21 cellular contexts compared by ENCODE assay signal in genomic region chr7:149130572-149131198, GRCh38.
"Had no signal": no experiment of that assay in that cellular context is flagged by ENCODE, and none has a peak within 500 bp of the region (broad histone marks: within the 10 kb centered on the region; RNA-seq: fewer than 3 reads in every experiment).

No MANE protein-coding gene starts in this region.

- H3K9me3 ChIP-seq: gastrocnemius medialis, tibial artery had no signal

- H3K27me3 ChIP-seq: breast epithelium, gastrocnemius medialis, heart left ventricle, tibial artery had no signal

- H3K4me3 Mint-ChIP-seq: activated naive CD4-positive, alpha-beta T cell treated with anti-CD3 and anti-CD28 coated beads, Interleukin-2, amount 10 ng/mL, durations not matched to agents 7 days and 5 days; activated T-cell treated with anti-CD3 and anti-CD28 coated beads, Interleukin-2, amount 50 U/mL, for 24 hours; nephron progenitor cell had no signal

- H3K27ac Mint-ChIP-seq: activated naive CD4-positive, alpha-beta T cell treated with anti-CD3 and anti-CD28 coated beads, Interleukin-2, amount 10 ng/mL, durations not matched to agents 7 days and 5 days; activated T-cell treated with anti-CD3 and anti-CD28 coated beads, Interleukin-2, amount 50 U/mL, for 24 hours; activated T-helper 2 cell treated with anti-CD3 and anti-CD28 coated beads, Interferon-gamma antibody, Interleukin-2, Interleukin-4, amounts not matched to agents 10 μg/mL and 5 μg/mL and 100 μg/mL, durations not matched to agents 14 hours and 24 hours and 36 hours; nephron progenitor cell had no signal

- H3K36me3 ChIP-seq: breast epithelium, gastrocnemius medialis had no signal

- H3K4me3 ChIP-seq: breast epithelium, coronary artery, gastrocnemius medialis, heart left ventricle, tibial artery had no signal

- DNase-seq: activated CD4-positive, alpha-beta T cell treated with anti-CD3 and anti-CD28 coated beads for 1 hour; activated CD4-positive, alpha-beta T cell treated with anti-CD3 and anti-CD28 coated beads, Interleukin-2, amount 50 U/mL, for 4 hours; activated naive CD4-positive, alpha-beta T cell treated with anti-CD3 and anti-CD28 coated beads, Interleukin-2, amount 10 ng/mL, durations not matched to agents 7 days and 5 days; activated T-cell treated with anti-CD3 and anti-CD28 coated beads, Interleukin-2, amount 50 U/mL, for 24 hours; gastrocnemius medialis; heart left ventricle; kidney; midbrain; nephron progenitor cell; occipital lobe; retina; stimulated activated CD4-positive, alpha-beta T cell treated with anti-CD3 and anti-CD28 coated beads, Interleukin-12 subunit alpha, Interleukin-12 subunit beta, amount 100 ng/mL, for 4 hours; stimulated activated CD4-positive, alpha-beta T cell treated with anti-CD3 and anti-CD28 coated beads, Interleukin-2, amount 100 ng/mL, for 24 hours; stimulated activated naive CD8-positive, alpha-beta T cell treated with anti-CD3 and anti-CD28 coated beads, Interleukin-15, Interleukin-2, amounts not matched to agents 100 U/mL and 50 U/mL, for 24 hours; substantia nigra; T-helper 2 cell; tibial artery had no signal

- H3K27me3 Mint-ChIP-seq: activated naive CD4-positive, alpha-beta T cell treated with anti-CD3 and anti-CD28 coated beads, Interleukin-2, amount 10 ng/mL, durations not matched to agents 7 days and 5 days; activated T-cell treated with anti-CD3 and anti-CD28 coated beads, Interleukin-2, amount 50 U/mL, for 24 hours had no signal

- H3K4me1 ChIP-seq: breast epithelium, gastrocnemius medialis had no signal

- H3K27ac ChIP-seq: breast epithelium, coronary artery, gastrocnemius medialis, heart left ventricle, tibial artery, VCaP had no signal
